In the genomic region with DNA sequence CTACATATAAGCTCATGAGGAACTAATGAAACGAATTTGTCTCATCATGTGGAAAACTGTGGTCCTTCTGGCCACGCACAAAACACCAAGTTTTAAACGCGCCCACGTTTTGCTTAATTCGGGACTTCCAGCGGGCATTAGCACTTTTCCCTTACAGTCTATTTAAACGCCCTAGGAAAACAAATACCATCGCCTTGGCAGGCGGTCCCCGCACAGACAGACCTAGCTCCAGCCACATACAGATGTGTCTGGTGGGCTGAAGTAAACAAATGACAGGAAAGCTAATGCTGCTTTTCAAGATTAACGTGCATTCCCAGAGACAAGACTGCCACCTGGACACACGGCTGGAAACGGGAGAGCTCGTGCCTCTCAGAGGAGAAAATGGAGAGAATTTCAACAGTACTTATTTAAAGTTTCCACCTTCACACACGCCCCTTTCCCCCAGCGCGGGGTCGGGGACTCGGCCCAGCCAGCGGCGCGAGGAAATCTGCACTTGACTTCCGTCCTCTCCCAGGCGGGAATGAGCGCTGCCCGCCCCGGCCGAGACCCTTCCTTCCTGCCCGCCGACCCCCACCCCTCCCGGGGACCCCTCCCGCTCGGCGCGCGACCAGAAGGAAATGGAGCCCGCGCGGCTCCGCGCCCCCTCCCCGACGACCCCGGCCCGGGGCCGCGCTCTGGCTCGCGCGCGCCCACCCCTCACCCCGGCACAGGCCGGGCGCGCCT, we compare ENCODE assay signal across 8 cellular contexts. TPM values are rescaled to one million over a fixed set of nuclear protein-coding genes. Genes with fewer than 3 reads are reported as not detected.
DNase-seq lines count a peak whose midpoint lies in the region; ATAC-seq and TF ChIP-seq lines count a peak whose summit lies in the region.

No MANE protein-coding gene starts in this region.

- H3K27ac ChIP-seq in PC-3 (ENCODE audit: low read length) (peak overlapping the region; percentile 42), osteoblast (ENCODE audit: low read depth, low read length) (peak overlapping the region; percentile 84), urinary bladder (ENCODE audit: low read depth) (peak overlapping the region; percentile 89)

- CTCF ChIA-PET in PC-3 (lab: Charles Lee), result interaction anchor here (1.0 to 1.9 kb wide), 2 partner anchors 25 to 186 kb away, joined by 3 to 15 read pairs; no protein-coding TSS in a partner anchor
- CTCF ChIA-PET in activated naive CD4-positive, alpha-beta T cell treated with anti-CD3 and anti-CD28 coated beads for 36 hours (lab: Charles Lee), result interaction anchor here (0.8 to 1.8 kb wide), 4 partner anchors 11 to 186 kb away, joined by 3 to 5 read pairs (median 3); a partner anchor contains a TSS

- no peak for TF ChIP-seq CTCF in GM12864 (IDR thresholded peaks at IDR 0.05; ENCODE audit: low read depth, low read length, missing control alignments)
- TF ChIP-seq CTCF in PC-3 (conservative IDR thresholded peaks at IDR 0.05; ENCODE audit: low read depth, low read length), result no peak
- no peak for TF ChIP-seq CTCF in osteoblast (IDR thresholded peaks at IDR 0.05; ENCODE audit: extremely low read depth, low read depth, low read length)

- TSS peak; percentile 62 for BruUV-seq in PC-3 (replicated peaks; lab: Mats Ljungman, UMichigan)

- H3K36me3 Mint-ChIP-seq in activated naive CD4-positive, alpha-beta T cell treated with anti-CD3 and anti-CD28 coated beads for 36 hours (ENCODE audit: low read depth), result no peaks in the 10 kb centered on the region

- POLR2A ChIA-PET in PC-3 (lab: Charles Lee; ENCODE audit: unreplicated experiment), result interaction anchor here (0.6 kb wide), 1 partner anchor 187 kb away, joined by 3 read pairs; no protein-coding TSS in a partner anchor

- peaks cover 29% of the 10 kb centered on the region for H4K20me1 ChIP-seq in PC-3 (ENCODE audit: low read length)
- H4K20me1 ChIP-seq in osteoblast (ENCODE audit: insufficient read depth, low read length), result peaks cover 36% of the 10 kb centered on the region

- peak overlapping the region; percentile 70 for H3K9ac ChIP-seq in PC-3 (ENCODE audit: low read length)

- H2AFZ ChIP-seq in PC-3 (ENCODE audit: low read length) (peak overlapping the region; percentile 4; the same call in 1 of the 2 replicates), osteoblast (ENCODE audit: low read length) (peak overlapping the region; percentile 48)

- peaks cover 54% of the 10 kb centered on the region for H3K79me2 ChIP-seq in PC-3 (ENCODE audit: low read length)
- H3K79me2 ChIP-seq in osteoblast (ENCODE audit: insufficient read depth, low read length), result peaks cover 52% of the 10 kb centered on the region

- intact Hi-C loops in PC-3 (cut with micrococcal nuclease), result loop anchor here (5.0 kb wide), 1 partner anchor 128 kb away; no protein-coding TSS in a partner anchor
- intact Hi-C loops in activated naive CD4-positive, alpha-beta T cell treated with anti-CD3 and anti-CD28 coated beads for 36 hours (cut with micrococcal nuclease), result loop anchor here (1.0 to 10.0 kb wide), 10 partner anchors 8 to 946 kb away; a partner anchor contains a TSS

- H3K4me2 ChIP-seq in PC-3 (ENCODE audit: low read length), result peak overlapping the region; percentile 77
- H3K4me2 ChIP-seq in osteoblast (ENCODE audit: insufficient read depth, low read length), result peak overlapping the region; percentile 93

- H3K27ac Mint-ChIP-seq in activated naive CD4-positive, alpha-beta T cell treated with anti-CD3 and anti-CD28 coated beads for 36 hours, result peak overlapping the region; percentile 91

- peak overlapping the region; percentile 91 for H3K4me3 Mint-ChIP-seq in activated naive CD4-positive, alpha-beta T cell treated with anti-CD3 and anti-CD28 coated beads for 36 hours

- H3K27me3 ChIP-seq in PC-3 (ENCODE audit: low read length), result no peaks in the 10 kb centered on the region
- H3K27me3 ChIP-seq in osteoblast (ENCODE audit: insufficient read depth, low read length), result no peaks in the 10 kb centered on the region

- no peaks in the 10 kb centered on the region for H3K27me3 Mint-ChIP-seq in activated naive CD4-positive, alpha-beta T cell treated with anti-CD3 and anti-CD28 coated beads for 36 hours (ENCODE audit: low read depth)

- ATAC-seq in HG03108 (IDR thresholded peaks at IDR 0.05; ENCODE audit: unreplicated experiment) (peak; percentile 1), PC-3 (no peak), GM21515 (IDR thresholded peaks at IDR 0.05; ENCODE audit: unreplicated experiment) (no peak)

- no peaks in the 10 kb centered on the region for H3K36me3 ChIP-seq in PC-3 (ENCODE audit: low read depth, low read length)
- no peaks in the 10 kb centered on the region for H3K36me3 ChIP-seq in osteoblast (ENCODE audit: insufficient read depth, low read length)
- H3K36me3 ChIP-seq in urinary bladder (ENCODE audit: insufficient read depth), result no peaks in the 10 kb centered on the region

- H3K9me3 Mint-ChIP-seq in activated naive CD4-positive, alpha-beta T cell treated with anti-CD3 and anti-CD28 coated beads for 36 hours, result no peaks in the 10 kb centered on the region

- no peaks in the 10 kb centered on the region for H3K9me3 ChIP-seq in PC-3 (ENCODE audit: low read length)
- no peaks in the 10 kb centered on the region for H3K9me3 ChIP-seq in osteoblast (ENCODE audit: low read depth, low read length)

- H3K4me1 ChIP-seq in PC-3 (ENCODE audit: insufficient read depth, low read length), result peaks cover 34% of the 10 kb centered on the region
- H3K4me1 ChIP-seq in osteoblast (ENCODE audit: insufficient read depth, low read length), result peaks cover 38% of the 10 kb centered on the region
- H3K4me1 ChIP-seq in urinary bladder (ENCODE audit: insufficient read depth), result no peaks in the 10 kb centered on the region

- no peaks in the 10 kb centered on the region for H3K9me2 ChIP-seq in PC-3 (replicated peaks; ENCODE audit: low read length)

- H3F3A ChIP-seq in PC-3 (ENCODE audit: low read length, unreplicated experiment), result no peaks in the 10 kb centered on the region

- WGBS in urinary bladder, result under 1% methylated on average over 56 of the region's 56 CpGs

- peaks cover 59% of the 10 kb centered on the region for H3K4me1 Mint-ChIP-seq in activated naive CD4-positive, alpha-beta T cell treated with anti-CD3 and anti-CD28 coated beads for 36 hours (ENCODE audit: low read depth)

- H3K4me3 ChIP-seq in GM12864 (ENCODE audit: low read depth, low read length), result peak overlapping the region; percentile 73
- peak overlapping the region; percentile 72 for H3K4me3 ChIP-seq in PC-3 (ENCODE audit: low read length)
- H3K4me3 ChIP-seq in osteoblast (ENCODE audit: insufficient read depth, low read length), result peak overlapping the region; percentile 87
- H3K4me3 ChIP-seq in urinary bladder (ENCODE audit: low read depth, low read length), result peak overlapping the region; percentile 99

- no peak for DNase-seq in GM12864 (ENCODE audit: low read depth)
- peak; percentile 26 for DNase-seq in PC-3
- peak; percentile 41 for DNase-seq in activated naive CD4-positive, alpha-beta T cell treated with anti-CD3 and anti-CD28 coated beads for 36 hours
- DNase-seq in globus pallidus (ENCODE audit: low spot score), result peak; percentile 37
- peak; percentile 85 for DNase-seq in osteoblast (ENCODE audit: insufficient read length, low spot score, missing footprints)

RNA-seq across cellular contexts. Expression of a gene that starts 0.9 kb away (rescaled TPM):
- total RNA-seq in PC-3 (2014; rRNA removed), result 24.2 and 28.7 TPM in 2 replicates
- total RNA-seq in activated naive CD4-positive, alpha-beta T cell treated with anti-CD3 and anti-CD28 coated beads for 36 hours, result 10 to 100 TPM; 27.1 to 28.4 TPM
- total RNA-seq in osteoblast, result 20.9 and 24.6 TPM in 2 replicates
- 45.0 TPM for total RNA-seq in urinary bladder
- 21.8 TPM for polyA plus RNA-seq in urinary bladder
